9 cellular contexts compared by ENCODE assay signal in genomic region chr12:104494137-104494815, GRCh38. TPM values are rescaled to one million over a fixed set of nuclear protein-coding genes. Genes with fewer than 3 reads are reported as not detected.
A peak's percentile ranks its signal among the peaks of the same experiment; 100 is the strongest.
DNase-seq lines count a peak whose midpoint lies in the region; ATAC-seq, FAIRE-seq and TF ChIP-seq lines count a peak whose summit lies in the region.
"Had no signal": no experiment of that assay in that cellular context is flagged by ENCODE, and none has a peak within 500 bp of the region (broad histone marks: within the 10 kb centered on the region; RNA-seq: fewer than 3 reads in every experiment).

No MANE protein-coding gene starts in this region.

- FAIRE-seq in RCC 7860 (lab: Jason Lieb, UNC) = no peak
- FAIRE-seq: A549 had no signal

- H3K36me3 ChIP-seq in prostate gland = no peaks in the 10 kb centered on the region

- no peaks in the 10 kb centered on the region for H3K9me3 ChIP-seq in prostate gland
- H3K9me3 ChIP-seq: A549 had no signal

- peak overlapping the region in 1 of 2 donors; percentile 39 for H3K27ac ChIP-seq in prostate gland
- H3K27ac ChIP-seq: A549 had no signal

- peak; percentile 74 for ATAC-seq in Right ventricle myocardium inferior
- ATAC-seq in left cardiac atrium = peak; percentile 63 to 68
- no peak for ATAC-seq in HG03045 (IDR thresholded peaks at IDR 0.05; ENCODE audit: unreplicated experiment)
- ATAC-seq: A549 had no signal

- TF ChIP-seq CTCF in prostate gland (IDR thresholded peaks at IDR 0.05) = no peak

- H3K4me1 ChIP-seq in prostate gland (replicated peaks) = no peaks in the 10 kb centered on the region
- H3K4me1 ChIP-seq: A549 had no signal

- TF ChIP-seq POLR2A in prostate gland (IDR thresholded peaks at IDR 0.05) = no peak

- H3K4me3 ChIP-seq in prostate gland = no peak overlapping the region
- H3K4me3 ChIP-seq: A549 had no signal

- H3K27me3 ChIP-seq in prostate gland (replicated peaks; ENCODE audit: insufficient read depth) = no peaks in the 10 kb centered on the region

- DNase-seq in Right ventricle myocardium inferior (ENCODE audit: missing footprints) = no peak
- DNase-seq in cardiac septum (ENCODE audit: low spot score) = no peak
- DNase-seq in activated CD8-positive, alpha-beta memory T cell treated with anti-CD3 and anti-CD28 coated beads, Interleukin-2, amount 50 U/mL, for 4 hours = peak; percentile 67
- no peak for DNase-seq in left cardiac atrium
- peak; percentile 66 for DNase-seq in stimulated activated CD8-positive, alpha-beta memory T cell treated with anti-CD3 and anti-CD28 coated beads, Interleukin-4, amount 100 ng/mL, for 24 hours (ENCODE audit: low read depth)
- no peak for DNase-seq in RCC 7860 (ENCODE audit: low spot score)
- DNase-seq in prostate gland (ENCODE audit: low spot score) = no peak

- WGBS in prostate gland = 52% methylated on average over 13 of the region's 13 CpGs

- intact Hi-C loops in Right ventricle myocardium inferior (cut with DNase I) = no loop called here
- intact Hi-C loops in cardiac septum (cut with DNase I) = no loop called here
- intact Hi-C loops in left cardiac atrium (cut with DNase I) = no loop called here
- intact Hi-C loops in prostate gland (cut with DNase I) = no loop called here

RNA-seq across cellular contexts. Expression of gene CHST11, which starts 37.5 kb away (rescaled TPM):
- total RNA-seq in Right ventricle myocardium inferior (3.7 TPM), cardiac septum (6.1 TPM), left cardiac atrium (10 to 100 TPM; 12.9 to 17.7 TPM), prostate gland (10 to 100 TPM; 10.4 to 25.4 TPM)

Comparison
In these comparisons a context has a peak if more than half of its experiments do, and no peak if none do; other contexts are left out.
1. DNase-seq: peak in activated CD8-positive, alpha-beta memory T cell treated with anti-CD3 and anti-CD28 coated beads, Interleukin-2, amount 50 U/mL, for 4 hours (single experiment) and stimulated activated CD8-positive, alpha-beta memory T cell treated with anti-CD3 and anti-CD28 coated beads, Interleukin-4, amount 100 ng/mL, for 24 hours (single experiment); none in Right ventricle myocardium inferior (single experiment), cardiac septum (single experiment), left cardiac atrium (single experiment), RCC 7860 (single experiment) and prostate gland (single experiment).